In genomic region chr6:158938220-158938619, GRCh38 we compare ENCODE assay signal across 21 cellular contexts.
DNase-seq lines count a peak whose midpoint lies in the region; ATAC-seq, FAIRE-seq and TF ChIP-seq lines count a peak whose summit lies in the region.
"Had no signal": no experiment of that assay in that cellular context is flagged by ENCODE, and none has a peak within 500 bp of the region (broad histone marks: within the 10 kb centered on the region; RNA-seq: fewer than 3 reads in every experiment).

No MANE protein-coding gene starts in this region.

- H3K36me3 ChIP-seq in GM23248 (ENCODE audit: low read depth), result no peaks in the 10 kb centered on the region
- H3K36me3 ChIP-seq in naive thymus-derived CD4-positive, alpha-beta T cell (ENCODE audit: control insufficient read depth in 2 of 3, insufficient read depth in 3 of 3, low read length in 3 of 3), result no peaks in the 10 kb centered on the region
- H3K36me3 ChIP-seq: BE2C, prostate gland had no signal

- no peaks in the 10 kb centered on the region for H3K9me2 ChIP-seq in GM23248 (ENCODE audit: insufficient read depth)

- CTCF ChIA-PET in A549 (lab: Yijun Ruan, JAX) (no interaction called here), activated B cell treated with CpG ODN at 0.5 μM for 24 hours (lab: Charles Lee) (no interaction called here)
- CTCF ChIA-PET in naive thymus-derived CD4-positive, alpha-beta T cell (lab: Charles Lee), result interaction anchor here (0.6 to 1.2 kb wide), 2 partner anchors 35 to 110 kb away, joined by 3 read pairs; no protein-coding TSS in a partner anchor

- no peak for TF ChIP-seq EP300 in A549 (IDR thresholded peaks at IDR 0.05)

- H3K4me1 Mint-ChIP-seq in activated B cell treated with CpG ODN at 0.5 μM for 24 hours, result peaks cover 24% of the 10 kb centered on the region
- peaks cover 10 to 18% (median 15%) of the 10 kb centered on the region in 7 donors for H3K4me1 Mint-ChIP-seq in naive thymus-derived CD4-positive, alpha-beta T cell

- H3K9ac ChIP-seq in GM23248, result no peak overlapping the region

- no peak for TF ChIP-seq POLR2A in A549 (IDR thresholded peaks at IDR 0.05; ENCODE audit: low read length)

- POLR2A ChIA-PET in A549 (lab: Yijun Ruan, JAX), result no interaction called here
- POLR2A ChIA-PET in activated B cell treated with CpG ODN at 0.5 μM for 24 hours (lab: Charles Lee), result interaction anchor here (0.6 to 4.2 kb wide), 3 partner anchors 28 to 69 kb away, joined by 3 to 22 read pairs (median 7); no protein-coding TSS in a partner anchor
- POLR2A ChIA-PET in naive thymus-derived CD4-positive, alpha-beta T cell (lab: Charles Lee), result interaction anchor here (1.4 kb wide), 1 partner anchor 69 kb away, joined by 4 read pairs; no protein-coding TSS in a partner anchor

- H3K4me1 ChIP-seq in A549 (no peaks in the 10 kb centered on the region), GM23248 (ENCODE audit: insufficient read depth) (no peaks in the 10 kb centered on the region)
- H3K4me1 ChIP-seq in naive thymus-derived CD4-positive, alpha-beta T cell (ENCODE audit: control insufficient read depth in 2 of 2, insufficient read depth in 2 of 2, low read length in 2 of 2), result peaks cover 0 to 4% of the 10 kb centered on the region in 2 donors
- H3K4me1 ChIP-seq: BE2C, prostate gland had no signal

- no peaks in the 10 kb centered on the region for H3K27me3 ChIP-seq in GM23248 (replicated peaks; ENCODE audit: insufficient read depth)
- no peaks in the 10 kb centered on the region for H3K27me3 ChIP-seq in naive thymus-derived CD4-positive, alpha-beta T cell (ENCODE audit: control insufficient read depth in 2 of 2, insufficient read depth in 2 of 2, low read length in 2 of 2)
- H3K27me3 ChIP-seq: BE2C had no signal

- no peaks in the 10 kb centered on the region for H3K79me2 ChIP-seq in GM23248 (ENCODE audit: insufficient read depth)

- H3K9me3 Mint-ChIP-seq in activated B cell treated with CpG ODN at 0.5 μM for 24 hours, result peaks cover 7% of the 10 kb centered on the region
- peaks cover 0 to 12% (median 5%) of the 10 kb centered on the region in 11 donors for H3K9me3 Mint-ChIP-seq in naive thymus-derived CD4-positive, alpha-beta T cell

- no peak overlapping the region for H3K27ac Mint-ChIP-seq in activated B cell treated with CpG ODN at 0.5 μM for 24 hours
- H3K27ac Mint-ChIP-seq in naive thymus-derived CD4-positive, alpha-beta T cell, result no peak overlapping the region
- H3K27ac Mint-ChIP-seq: activated naive CD4-positive, alpha-beta T cell treated with anti-CD3 and anti-CD28 coated beads, Interleukin-2, amount 50 U/mL, for 72 hours; T-helper 2 cell treated with Interferon-gamma antibody and Interleukin-4, amounts not matched to agents 5 μg/mL and 100 μg/mL, for 36 hours; type B pancreatic cell had no signal

- DNase-seq in A549 (ENCODE audit: low read depth in 1 of 2, low spot score in 1 of 2) (no peak), GM23248 (no peak), activated B cell treated with CpG ODN at 0.5 μM for 24 hours (no peak), D721Med (ENCODE audit: insufficient read length, low spot score) (no peak), OCI-M2 (lab: John Stamatoyannopoulos, UW; ENCODE audit: unreplicated experiment) (no peak)
- no peak for DNase-seq in naive thymus-derived CD4-positive, alpha-beta T cell
- DNase-seq in activated effector memory CD4-positive, alpha-beta T cell treated with Interleukin-2 at 50 U/mL for 16 hours, result no peak
- DNase-seq: BE2C; central memory CD4-positive, alpha-beta T cell; left ventricle myocardium superior; NCI-H1092 treated with DMSO at 0.1 percent for 48 hours; NCI-H1930; NCI-H2227 treated with DMSO at 0.1 percent for 48 hours had no signal

- H3K4me3 ChIP-seq in A549 (no peak overlapping the region), GM23248 (no peak overlapping the region; the same call in 1 of the 2 replicates)
- no peak overlapping the region for H3K4me3 ChIP-seq in naive thymus-derived CD4-positive, alpha-beta T cell (ENCODE audit: low read length)

- no peak for TF ChIP-seq RAD21 in A549 (conservative IDR thresholded peaks at IDR 0.05 in 1 of 2, IDR thresholded peaks at IDR 0.05 in 1 of 2)

- 92% methylated on average over 11 of the region's 11 CpGs for WGBS in A549 (ENCODE audit: missing lambda C conversion rate)
- 72 to 74% methylated on average over 11 of the region's 11 CpGs for WGBS in GM23248 (ENCODE audit: low coverage in 1 of 2, low lambda C conversion rate in 2 of 2, missing lambda C conversion rate in 2 of 2), 2 experiments

- no peaks in the 10 kb centered on the region for H4K20me1 ChIP-seq in GM23248 (ENCODE audit: insufficient read depth)

- H3K27ac ChIP-seq in A549, result no peak overlapping the region
- no peak overlapping the region for H3K27ac ChIP-seq in GM23248
- no peak overlapping the region for H3K27ac ChIP-seq in naive thymus-derived CD4-positive, alpha-beta T cell (ENCODE audit: low read depth, low read length)
- H3K27ac ChIP-seq: prostate gland had no signal

- H2AFZ ChIP-seq in GM23248, result peak overlapping the region; percentile 90; the same call in 1 of the 2 replicates

- no peaks in the 10 kb centered on the region for H3F3A ChIP-seq in GM23248 (ENCODE audit: insufficient read depth)

- TF ChIP-seq CTCF in A549 (IDR thresholded peaks at IDR 0.05) (no peak), activated B cell treated with CpG ODN at 0.5 μM for 24 hours (IDR thresholded peaks at IDR 0.05) (no peak), D721Med (IDR thresholded peaks at IDR 0.05; ENCODE audit: insufficient read depth, missing control alignments) (no peak)

- peak in 1 of 2 experiments; percentile 11; a peak in 1 of 6 replicates for ATAC-seq in A549
- no peak for ATAC-seq in activated B cell treated with CpG ODN at 0.5 μM for 24 hours (ENCODE audit: low read depth)
- no peak for ATAC-seq in naive thymus-derived CD4-positive, alpha-beta T cell
- ATAC-seq in GM21515 (IDR thresholded peaks at IDR 0.05; ENCODE audit: unreplicated experiment), result no peak
- ATAC-seq: SK-N-SH treated with all-trans-retinoic acid at 6 μM for 48 hours had no signal

- in situ Hi-C loops in GM23248 (cut with MboI), result no loop called here

- peaks cover 2% of the 10 kb centered on the region for H3K36me3 Mint-ChIP-seq in activated B cell treated with CpG ODN at 0.5 μM for 24 hours (ENCODE audit: low read depth)
- peaks cover 0 to 7% (median 4%) of the 10 kb centered on the region in 5 donors for H3K36me3 Mint-ChIP-seq in naive thymus-derived CD4-positive, alpha-beta T cell
- H3K36me3 Mint-ChIP-seq: type B pancreatic cell had no signal

- no peaks in the 10 kb centered on the region for H3K27me3 Mint-ChIP-seq in activated B cell treated with CpG ODN at 0.5 μM for 24 hours
- H3K27me3 Mint-ChIP-seq in naive thymus-derived CD4-positive, alpha-beta T cell, result peaks cover 0 to 33% (median 7%) of the 10 kb centered on the region in 5 donors
- H3K27me3 Mint-ChIP-seq: type B pancreatic cell had no signal

- FAIRE-seq in A549 (lab: Jason Lieb, UNC) (no peak), D721Med (lab: Jason Lieb, UNC) (no peak)
- FAIRE-seq: A204.1 had no signal

- H3K4me2 ChIP-seq in A549 (peak overlapping the region; percentile 65; the same call in 2 of the 3 replicates), GM23248 (ENCODE audit: unreplicated experiment) (peak overlapping the region; percentile 67)

- no peaks in the 10 kb centered on the region for H3K9me3 ChIP-seq in A549
- H3K9me3 ChIP-seq in GM23248 (ENCODE audit: low read depth), result peaks cover 4% of the 10 kb centered on the region
- H3K9me3 ChIP-seq in naive thymus-derived CD4-positive, alpha-beta T cell (ENCODE audit: control insufficient read depth in 2 of 3, low read length in 3 of 3), result no peaks in the 10 kb centered on the region
- H3K9me3 ChIP-seq: BE2C, prostate gland had no signal

- H3K4me3 Mint-ChIP-seq in activated B cell treated with CpG ODN at 0.5 μM for 24 hours, result peak overlapping the region; percentile 6
- peak overlapping the region in 8 of 10 donors; percentile 11 to 83 (median 42) for H3K4me3 Mint-ChIP-seq in naive thymus-derived CD4-positive, alpha-beta T cell
- H3K4me3 Mint-ChIP-seq: neural crest cell had no signal

- intact Hi-C loops in activated B cell treated with CpG ODN at 0.5 μM for 24 hours (cut with micrococcal nuclease), result loop anchor here (2.0 kb wide), 2 partner anchors 15 to 27 kb away; no protein-coding TSS in a partner anchor
- intact Hi-C loops in naive thymus-derived CD4-positive, alpha-beta T cell (cut with micrococcal nuclease), result no loop called here

TF ChIP-seq in A549, 52 proteins besides CTCF, POLR2A, EP300 and RAD21:
- TF ChIP-seq, protein P1, sequence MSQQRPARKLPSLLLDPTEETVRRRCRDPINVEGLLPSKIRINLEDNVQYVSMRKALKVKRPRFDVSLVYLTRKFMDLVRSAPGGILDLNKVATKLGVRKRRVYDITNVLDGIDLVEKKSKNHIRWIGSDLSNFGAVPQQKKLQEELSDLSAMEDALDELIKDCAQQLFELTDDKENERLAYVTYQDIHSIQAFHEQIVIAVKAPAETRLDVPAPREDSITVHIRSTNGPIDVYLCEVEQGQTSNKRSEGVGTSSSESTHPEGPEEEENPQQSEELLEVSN (IDR thresholded peaks at IDR 0.05; ENCODE audit: borderline replicate concordance, low read depth), result no peak
- TF ChIP-seq JUNB (IDR thresholded peaks at IDR 0.05) (no peak), HDAC2 (IDR thresholded peaks at IDR 0.05) (no peak), JUN (IDR thresholded peaks at IDR 0.05) (no peak), ZFP36 (IDR thresholded peaks at IDR 0.05; ENCODE audit: borderline replicate concordance, partially characterized antibody) (no peak), NFE2L2 (conservative IDR thresholded peaks at IDR 0.05; ENCODE audit: low read length) (no peak), POLR2AphosphoS2 (conservative IDR thresholded peaks at IDR 0.05; ENCODE audit: low read length) (no peak), NR3C1 (IDR thresholded peaks at IDR 0.05) (no peak)
TF ChIP-seq in A549: peak in this region for 0.
